Comparison of ENCODE assay signal across 33 cellular contexts in the genomic region with DNA sequence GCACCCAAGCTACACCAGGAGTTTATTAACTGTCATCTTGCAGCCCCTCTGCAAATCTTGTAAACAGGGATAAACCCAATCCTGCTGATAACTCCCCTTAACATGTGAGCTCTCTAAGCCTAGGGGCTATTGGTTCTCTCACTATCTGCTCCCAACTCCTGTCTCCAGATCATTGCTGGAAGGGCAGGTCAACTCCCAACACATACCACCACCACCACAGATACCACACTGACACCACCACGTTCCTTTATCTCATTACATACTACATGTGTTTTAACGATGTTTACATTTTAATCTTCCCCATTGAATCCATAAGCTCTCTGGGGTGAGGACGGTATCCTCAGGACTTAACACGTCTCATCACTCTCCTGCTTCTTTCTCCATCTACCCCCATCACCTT. TPM values are rescaled to one million over a fixed set of nuclear protein-coding genes. Genes with fewer than 3 reads are reported as not detected.
"Had no signal": no experiment of that assay in that cellular context is flagged by ENCODE, and none has a peak within 500 bp of the region (broad histone marks: within the 10 kb centered on the region; RNA-seq: fewer than 3 reads in every experiment).

No MANE protein-coding gene starts in this region.

- H3K27me3 ChIP-seq: left lung, pancreas, stomach, suprapubic skin, tibial artery, upper lobe of right lung had no signal

- ATAC-seq: left colon; left lung; lower lobe of right lung; naive thymus-derived CD4-positive, alpha-beta T cell; natural killer cell treated with Interleukin-12 subunit alpha and Interleukin-12 subunit beta and Interleukin-15 and Interleukin-18, amount 100 ng/mL, for 72 hours; pancreas; right cardiac atrium; sciatic nerve; stimulated activated naive B cell treated with anti-CD40 and anti-IgM and Interleukin-4, amounts not matched to agents 10 μg/mL and 1 μg/mL and 100 μg/mL, for 72 hours; stimulated activated naive CD8-positive, alpha-beta T cell treated with anti-CD3 and anti-CD28 coated beads, Interleukin-15, Interleukin-2, amounts not matched to agents 100 U/mL and 50 U/mL, for 24 hours; upper lobe of right lung had no signal

- H3K36me3 ChIP-seq: left lung, lower lobe of right lung, pancreas, prostate gland, stomach, suprapubic skin, thoracic aorta, tibial artery, upper lobe of right lung had no signal

- H3K9me3 Mint-ChIP-seq: stimulated activated naive B cell treated with anti-CD40 and anti-IgM and Interleukin-4, amounts not matched to agents 10 μg/mL and 1 μg/mL and 100 μg/mL, for 72 hours had no signal

- H3K27ac Mint-ChIP-seq: mesothelial cell of epicardium; naive thymus-derived CD4-positive, alpha-beta T cell; natural killer cell treated with Interleukin-12 subunit alpha and Interleukin-12 subunit beta and Interleukin-15 and Interleukin-18, amount 100 ng/mL, for 72 hours; stimulated activated naive B cell treated with anti-CD40 and anti-IgM and Interleukin-4, amounts not matched to agents 10 μg/mL and 1 μg/mL and 100 μg/mL, for 72 hours had no signal

- H3K9me3 ChIP-seq: left lung, lower lobe of right lung, pancreas, prostate gland, stomach, suprapubic skin, thoracic aorta, tibial artery, upper lobe of right lung had no signal

- H3K27ac ChIP-seq: left lung, lower lobe of right lung, pancreas, prostate gland, skin epidermis, stomach, suprapubic skin, thoracic aorta, tibial artery, upper lobe of right lung had no signal

- DNase-seq: hippocampal formation; kidney glomerular epithelial cell; left colon; left lung; lower lobe of right lung; mammary epithelial cell; mesenchymal stem cell; naive thymus-derived CD4-positive, alpha-beta T cell; nucleus accumbens; pancreas; retina; right cardiac atrium; stimulated activated CD4-positive, alpha-beta T cell treated with anti-CD3 and anti-CD28 coated beads, Interleukin-12 subunit alpha, Interleukin-12 subunit beta, amount 100 ng/mL, for 4 hours; stimulated activated CD4-positive, alpha-beta T cell treated with anti-CD3 and anti-CD28 coated beads, Interleukin-15, amount 100 ng/mL, for 24 hours; stimulated activated CD4-positive, alpha-beta T cell treated with anti-CD3 and anti-CD28 coated beads, Interleukin-2, amount 100 ng/mL, for 24 hours; stimulated activated CD4-positive, alpha-beta T cell treated with anti-CD3 and anti-CD28 coated beads, Interleukin-4, amount 100 ng/mL, for 1 hour; stimulated activated naive B cell treated with anti-CD40 and anti-IgM and Interleukin-4, amounts not matched to agents 10 μg/mL and 1 μg/mL and 100 μg/mL, for 72 hours; stimulated activated naive CD8-positive, alpha-beta T cell treated with anti-CD3 and anti-CD28 coated beads, Interleukin-15, Interleukin-2, amounts not matched to agents 100 U/mL and 50 U/mL, for 24 hours; stomach; tibial artery; trophoblast cell; upper lobe of right lung had no signal

- H3K4me3 ChIP-seq: left lung, lower lobe of right lung, pancreas, prostate gland, skin epidermis, stomach, suprapubic skin, thoracic aorta, tibial artery, upper lobe of right lung had no signal

- H3K4me3 Mint-ChIP-seq: mesothelial cell of epicardium; naive thymus-derived CD4-positive, alpha-beta T cell; natural killer cell treated with Interleukin-12 subunit alpha and Interleukin-12 subunit beta and Interleukin-15 and Interleukin-18, amount 100 ng/mL, for 72 hours; stimulated activated naive B cell treated with anti-CD40 and anti-IgM and Interleukin-4, amounts not matched to agents 10 μg/mL and 1 μg/mL and 100 μg/mL, for 72 hours had no signal

- H3K36me3 Mint-ChIP-seq: mesothelial cell of epicardium; naive thymus-derived CD4-positive, alpha-beta T cell; natural killer cell treated with Interleukin-12 subunit alpha and Interleukin-12 subunit beta and Interleukin-15 and Interleukin-18, amount 100 ng/mL, for 72 hours; stimulated activated naive B cell treated with anti-CD40 and anti-IgM and Interleukin-4, amounts not matched to agents 10 μg/mL and 1 μg/mL and 100 μg/mL, for 72 hours had no signal

- H3K4me1 ChIP-seq: left lung, lower lobe of right lung, pancreas, prostate gland, stomach, suprapubic skin, tibial artery, upper lobe of right lung had no signal

- H3K4me1 Mint-ChIP-seq: naive thymus-derived CD4-positive, alpha-beta T cell; stimulated activated naive B cell treated with anti-CD40 and anti-IgM and Interleukin-4, amounts not matched to agents 10 μg/mL and 1 μg/mL and 100 μg/mL, for 72 hours had no signal

RNA-seq across cellular contexts. Expression of a gene that starts 51.8 kb away (rescaled TPM):
- total RNA-seq: left colon; left lung; lower lobe of right lung; mesothelial cell of epicardium; mononuclear cell; naive thymus-derived CD4-positive, alpha-beta T cell; natural killer cell treated with Interleukin-12 subunit alpha and Interleukin-12 subunit beta and Interleukin-15 and Interleukin-18, amount 100 ng/mL, for 72 hours; right cardiac atrium; thoracic aorta; upper lobe of right lung had no signal
- polyA plus RNA-seq: keratinocyte; liver; mammary epithelial cell; naive thymus-derived CD4-positive, alpha-beta T cell; neural cell; right cardiac atrium; stomach had no signal
